Comparison of ENCODE assay signal across 26 cellular contexts in genomic region chr6:145069966-145070365, GRCh38.
DNase-seq lines count a peak whose midpoint lies in the region; ATAC-seq, FAIRE-seq and TF ChIP-seq lines count a peak whose summit lies in the region.
"Had no signal": no experiment of that assay in that cellular context is flagged by ENCODE, and none has a peak within 500 bp of the region (broad histone marks: within the 10 kb centered on the region; RNA-seq: fewer than 3 reads in every experiment).

No MANE protein-coding gene starts in this region.

- H3K27me3 Mint-ChIP-seq in Calu3 (ENCODE audit: unreplicated experiment): peaks cover 11% of the 10 kb centered on the region
- no peaks in the 10 kb centered on the region for H3K27me3 Mint-ChIP-seq in WTC11 (ENCODE audit: low read depth)

- H3K36me3 ChIP-seq in brain microvascular endothelial cell (replicated peaks): no peaks in the 10 kb centered on the region
- H3K36me3 ChIP-seq in osteoblast (ENCODE audit: insufficient read depth, low read length): no peaks in the 10 kb centered on the region
- H3K36me3 ChIP-seq: BLaER1, SJCRH30 had no signal

- DNase-seq in GM12891 (ENCODE audit: insufficient read length, low spot score) (no peak), M059J (ENCODE audit: low read depth) (peak; percentile 63), brain microvascular endothelial cell (peak; percentile 29), osteoblast (ENCODE audit: insufficient read length, low spot score, missing footprints) (no peak), Calu3 (no peak), ureter (ENCODE audit: low spot score) (no peak), putamen (ENCODE audit: low spot score) (no peak), WTC11 (ENCODE audit: low spot score) (no peak)
- DNase-seq: ACHN; Caco-2; CD4-positive, alpha-beta memory T cell; DMS153; GF-D8; KBM-7; MV-4-11; NCI-H1105 treated with DMSO at 0.1 percent for 48 hours; NCI-H2081; NCI-H2171; NCI-H345; NCI-H524; NCI-H774; NK-92 treated with Interleukin-12 subunit alpha and Interleukin-12 subunit beta, amount 100 ng/mL, for 24 hours; SJCRH30 had no signal

- TF ChIP-seq CTCF in brain microvascular endothelial cell (IDR thresholded peaks at IDR 0.05; ENCODE audit: low read depth, low read length, missing control alignments) (no peak), osteoblast (IDR thresholded peaks at IDR 0.05; ENCODE audit: extremely low read depth, low read depth, low read length) (no peak), Calu3 (IDR thresholded peaks at IDR 0.05; ENCODE audit: unreplicated experiment) (no peak), WTC11 (IDR thresholded peaks at IDR 0.05) (no peak)

- H3K4me3 ChIP-seq in brain microvascular endothelial cell (ENCODE audit: low read depth, low read length): no peak overlapping the region
- H3K4me3 ChIP-seq in osteoblast (ENCODE audit: insufficient read depth, low read length): no peak overlapping the region
- H3K4me3 ChIP-seq: BLaER1, SJCRH30 had no signal

- H3K79me2 ChIP-seq in osteoblast (ENCODE audit: insufficient read depth, low read length): no peaks in the 10 kb centered on the region

- H3K27ac ChIP-seq in brain microvascular endothelial cell (no peak overlapping the region), osteoblast (ENCODE audit: low read depth, low read length) (peak overlapping the region; percentile 50)
- H3K27ac ChIP-seq: BLaER1, SJCRH30 had no signal

- no peak for TF ChIP-seq POLR2A in GM12891 (IDR thresholded peaks at IDR 0.05; ENCODE audit: low read depth, low read length)

- H3K4me3 Mint-ChIP-seq in Calu3 (ENCODE audit: low read depth, unreplicated experiment): no peak overlapping the region
- H3K4me3 Mint-ChIP-seq in WTC11: no peak overlapping the region
- H3K4me3 Mint-ChIP-seq: CD4-positive, alpha-beta memory T cell had no signal

- in situ Hi-C loops in brain microvascular endothelial cell (cut with HindIII; ENCODE audit: low pct_ligation_motif_present, low sequenced_read_pairs): no loop called here

- H4K20me1 ChIP-seq in osteoblast (ENCODE audit: insufficient read depth, low read length): no peaks in the 10 kb centered on the region
- H4K20me1 ChIP-seq: BLaER1 had no signal

- no peaks in the 10 kb centered on the region for H3K9me3 ChIP-seq in osteoblast (ENCODE audit: low read depth, low read length)
- H3K9me3 ChIP-seq: BLaER1, Caco-2, SJCRH30 had no signal

- intact Hi-C loops in Calu3 (cut with micrococcal nuclease; ENCODE audit: unreplicated experiment): no loop called here

- FAIRE-seq in GM12891 (lab: Jason Lieb, UNC): peak; percentile 31
- FAIRE-seq: H54 had no signal

- CTCF ChIA-PET in Calu3 (lab: Charles Lee) (no interaction called here), WTC11 (lab: Charles Lee) (no interaction called here)

- no peaks in the 10 kb centered on the region for H3K27me3 ChIP-seq in brain microvascular endothelial cell (replicated peaks)
- H3K27me3 ChIP-seq in osteoblast (ENCODE audit: insufficient read depth, low read length): no peaks in the 10 kb centered on the region
- H3K27me3 ChIP-seq: BLaER1, SJCRH30 had no signal

- POLR2A ChIA-PET in WTC11 (lab: Charles Lee): interaction anchor here (0.7 kb wide), 1 partner anchor 49 kb away, joined by 3 read pairs; no protein-coding TSS in a partner anchor

- no peak overlapping the region for H3K27ac Mint-ChIP-seq in Calu3 (ENCODE audit: unreplicated experiment)
- H3K27ac Mint-ChIP-seq in WTC11: no peak overlapping the region
- H3K27ac Mint-ChIP-seq: CD4-positive, alpha-beta memory T cell had no signal

- peaks cover 23% of the 10 kb centered on the region for H3K4me1 ChIP-seq in osteoblast (ENCODE audit: insufficient read depth, low read length)
- H3K4me1 ChIP-seq: BLaER1, Caco-2, SJCRH30 had no signal

- no peak overlapping the region for H3K4me2 ChIP-seq in osteoblast (ENCODE audit: insufficient read depth, low read length)
- H3K4me2 ChIP-seq: BLaER1 had no signal

- no peak for ATAC-seq in WTC11
- ATAC-seq: Panc1 had no signal

- no peaks in the 10 kb centered on the region for H3K9me3 Mint-ChIP-seq in Calu3 (ENCODE audit: low read depth, unreplicated experiment)
- H3K9me3 Mint-ChIP-seq in WTC11: peaks cover 4% of the 10 kb centered on the region; the same call in 1 of the 2 replicates

- H2AFZ ChIP-seq in osteoblast (ENCODE audit: low read length): no peak overlapping the region

- BruUV-seq in Calu3 (replicated peaks; lab: Mats Ljungman, UMichigan): no TSS peak

- H3K36me3 Mint-ChIP-seq in Calu3 (ENCODE audit: insufficient read depth, unreplicated experiment) (no peaks in the 10 kb centered on the region), WTC11 (no peaks in the 10 kb centered on the region)
- H3K36me3 Mint-ChIP-seq: CD4-positive, alpha-beta memory T cell had no signal

- H3K4me1 Mint-ChIP-seq in Calu3 (ENCODE audit: low read depth, unreplicated experiment) (no peaks in the 10 kb centered on the region), WTC11 (no peaks in the 10 kb centered on the region)
- H3K4me1 Mint-ChIP-seq: CD4-positive, alpha-beta memory T cell had no signal

TF ChIP-seq in GM12891, 5 proteins besides CTCF, POLR2A, EP300 and RAD21:
- TF ChIP-seq PAX5 (IDR thresholded peaks at IDR 0.05; ENCODE audit: insufficient read depth, low read length, severe bottlenecking) (no peak), TAF1 (IDR thresholded peaks at IDR 0.05; ENCODE audit: low read depth, low read length) (no peak), SPI1 (IDR thresholded peaks at IDR 0.05; ENCODE audit: low read depth, low read length) (no peak), POU2F2 (IDR thresholded peaks at IDR 0.05; ENCODE audit: low read depth, low read length) (no peak), POLR2AphosphoS5 (IDR thresholded peaks at IDR 0.05; ENCODE audit: low read depth, low read length) (no peak)

TF ChIP-seq in WTC11, 78 proteins besides CTCF, POLR2A, EP300 and RAD21:
- no peak for TF ChIP-seq HMGA2 (CRISPR knock-in tag; IDR thresholded peaks at IDR 0.05)
- no peak for TF ChIP-seq IRF1 (CRISPR knock-in tag; IDR thresholded peaks at IDR 0.05)
- TF ChIP-seq ESRRA (CRISPR knock-in tag; IDR thresholded peaks at IDR 0.05; ENCODE audit: borderline replicate concordance): no peak
- TF ChIP-seq ZNF219 (CRISPR knock-in tag; IDR thresholded peaks at IDR 0.05; ENCODE audit: borderline replicate concordance): no peak

Comparison
In these comparisons a context has a peak if more than half of its experiments do, and no peak if none do; other contexts are left out.
1. DNase-seq: peak in M059J (single experiment) and brain microvascular endothelial cell (single experiment); none in GM12891 (single experiment), osteoblast (single experiment), Calu3 (single experiment), ureter (single experiment), putamen (single experiment) and WTC11 (single experiment).